23 cellular contexts compared by ENCODE assay signal in genomic region chr3:184349563-184350470, GRCh38. TPM values are rescaled to one million over a fixed set of nuclear protein-coding genes. Genes with fewer than 3 reads are reported as not detected.
"Had no signal": no experiment of that assay in that cellular context is flagged by ENCODE, and none has a peak within 500 bp of the region (broad histone marks: within the 10 kb centered on the region; RNA-seq: fewer than 3 reads in every experiment).

No MANE protein-coding gene starts in this region.

- H3K9me3 Mint-ChIP-seq: activated naive CD8-positive, alpha-beta T cell treated with anti-CD3 and anti-CD28 coated beads for 36 hours; activated T-cell treated with anti-CD3 and anti-CD28 coated beads, Interleukin-2, amount 50 U/mL, for 24 hours; activated T-helper 2 cell treated with anti-CD3 and anti-CD28 coated beads, Interferon-gamma antibody, Interleukin-2, Interleukin-4, amounts not matched to agents 10 μg/mL and 5 μg/mL and 100 μg/mL, durations not matched to agents 14 hours and 24 hours and 36 hours; naive B cell; neural crest cell; stimulated activated naive CD8-positive, alpha-beta T cell treated with anti-CD3 and anti-CD28 coated beads, Interleukin-15, Interleukin-2, amounts not matched to agents 100 ng/mL and 50 ng/mL, for 24 hours; WTC11 had no signal

- H3K9me3 ChIP-seq: gastroesophageal sphincter, heart left ventricle, mucosa of descending colon, prostate gland, right atrium auricular region, uterus had no signal

- H3K27me3 Mint-ChIP-seq: activated naive CD8-positive, alpha-beta T cell treated with anti-CD3 and anti-CD28 coated beads for 36 hours; activated T-cell treated with anti-CD3 and anti-CD28 coated beads, Interleukin-2, amount 50 U/mL, for 24 hours; naive B cell; stimulated activated naive CD8-positive, alpha-beta T cell treated with anti-CD3 and anti-CD28 coated beads, Interleukin-15, Interleukin-2, amounts not matched to agents 100 ng/mL and 50 ng/mL, for 24 hours had no signal

- H3K4me1 Mint-ChIP-seq: activated naive CD8-positive, alpha-beta T cell treated with anti-CD3 and anti-CD28 coated beads for 36 hours had no signal

- H3K36me3 Mint-ChIP-seq: activated naive CD8-positive, alpha-beta T cell treated with anti-CD3 and anti-CD28 coated beads for 36 hours; naive B cell had no signal

- ATAC-seq: gastroesophageal sphincter, heart left ventricle, left cardiac atrium, mucosa of descending colon, WTC11 had no signal

- H3K27ac Mint-ChIP-seq: activated naive CD8-positive, alpha-beta T cell treated with anti-CD3 and anti-CD28 coated beads for 36 hours; activated T-cell treated with anti-CD3 and anti-CD28 coated beads, Interleukin-2, amount 50 U/mL, for 24 hours; activated T-helper 2 cell treated with anti-CD3 and anti-CD28 coated beads, Interferon-gamma antibody, Interleukin-2, Interleukin-4, amounts not matched to agents 10 μg/mL and 5 μg/mL and 100 μg/mL, durations not matched to agents 14 hours and 24 hours and 36 hours; naive B cell; stimulated activated naive CD8-positive, alpha-beta T cell treated with anti-CD3 and anti-CD28 coated beads, Interleukin-15, Interleukin-2, amounts not matched to agents 100 ng/mL and 50 ng/mL, for 24 hours had no signal

- H3K4me3 ChIP-seq: gastroesophageal sphincter, heart left ventricle, mucosa of descending colon, prostate gland, right atrium auricular region, uterus had no signal

- H3K36me3 ChIP-seq: prostate gland, uterus had no signal

- H3K4me1 ChIP-seq: prostate gland had no signal

- DNase-seq: activated naive CD4-positive, alpha-beta T cell; activated naive CD8-positive, alpha-beta T cell treated with anti-CD3 and anti-CD28 coated beads for 36 hours; activated T-cell treated with anti-CD3 and anti-CD28 coated beads, Interleukin-2, amount 50 U/mL, for 24 hours; cerebellar nuclear complex; cortex of kidney; left cardiac atrium; mesenchymal stem cell; naive B cell; occipital lobe; stimulated activated CD4-positive, alpha-beta T cell treated with anti-CD3 and anti-CD28 coated beads, Interleukin-4, amount 100 ng/mL, for 4 hours; T-helper 9 cell; uterus had no signal

- H3K4me3 Mint-ChIP-seq: activated naive CD8-positive, alpha-beta T cell treated with anti-CD3 and anti-CD28 coated beads for 36 hours; activated T-cell treated with anti-CD3 and anti-CD28 coated beads, Interleukin-2, amount 50 U/mL, for 24 hours; naive B cell; stimulated activated naive CD8-positive, alpha-beta T cell treated with anti-CD3 and anti-CD28 coated beads, Interleukin-15, Interleukin-2, amounts not matched to agents 100 ng/mL and 50 ng/mL, for 24 hours; WTC11 had no signal

- H3K27ac ChIP-seq: epithelial cell of prostate, gastroesophageal sphincter, heart left ventricle, prostate gland, right atrium auricular region, uterus had no signal

- H3K27me3 ChIP-seq: gastroesophageal sphincter, heart left ventricle, right atrium auricular region, uterus had no signal

RNA-seq across cellular contexts. Expression of gene THPO, which starts 28.2 kb away (rescaled TPM):
- total RNA-seq: activated naive CD8-positive, alpha-beta T cell treated with anti-CD3 and anti-CD28 coated beads for 36 hours; activated T-helper 2 cell treated with anti-CD3 and anti-CD28 coated beads, Interferon-gamma antibody, Interleukin-2, Interleukin-4, amounts not matched to agents 10 μg/mL and 5 μg/mL and 100 μg/mL, durations not matched to agents 14 hours and 24 hours and 36 hours; occipital lobe; prostate gland; T-helper 1 cell treated with Interleukin-12 subunit alpha and Interleukin-12 subunit beta and Interleukin-4 antibody, amounts not matched to agents 30 ng/mL and 1 ng/mL, for 36 hours had no signal

RNA-seq across cellular contexts. Expression of gene CHRD, which starts 30.0 kb away (rescaled TPM):
- total RNA-seq: activated naive CD8-positive, alpha-beta T cell treated with anti-CD3 and anti-CD28 coated beads for 36 hours; activated T-helper 2 cell treated with anti-CD3 and anti-CD28 coated beads, Interferon-gamma antibody, Interleukin-2, Interleukin-4, amounts not matched to agents 10 μg/mL and 5 μg/mL and 100 μg/mL, durations not matched to agents 14 hours and 24 hours and 36 hours; T-helper 1 cell treated with Interleukin-12 subunit alpha and Interleukin-12 subunit beta and Interleukin-4 antibody, amounts not matched to agents 30 ng/mL and 1 ng/mL, for 36 hours had no signal
